39 cellular contexts compared by ENCODE assay signal in genomic region chr7:93945756-93946540, GRCh38. TPM values are rescaled to one million over a fixed set of nuclear protein-coding genes. Genes with fewer than 3 reads are reported as not detected.
DNase-seq lines count a peak whose midpoint lies in the region; ATAC-seq, FAIRE-seq and TF ChIP-seq lines count a peak whose summit lies in the region.
"Had no signal": no experiment of that assay in that cellular context is flagged by ENCODE, and none has a peak within 500 bp of the region (broad histone marks: within the 10 kb centered on the region; RNA-seq: fewer than 3 reads in every experiment).

No MANE protein-coding gene starts in this region.

- CTCF ChIA-PET in activated CD4-positive, alpha-beta T cell treated with anti-CD3 and anti-CD28 coated beads for 36 hours (lab: Charles Lee) = interaction anchor here (0.5 kb wide), 1 partner anchor 12 kb away, joined by 4 read pairs; no protein-coding TSS in a partner anchor

- TF ChIP-seq POLR2A in erythroblast (IDR thresholded peaks at IDR 0.05; ENCODE audit: low read length) = no peak

- H3K4me1 ChIP-seq in subcutaneous abdominal adipose tissue (ENCODE audit: control insufficient read depth in 5 of 5, insufficient read depth in 5 of 5, low read length in 5 of 5) = peaks cover 0 to 34% (median 0%) of the 10 kb centered on the region in 5 donors
- H3K4me1 ChIP-seq: colonic mucosa had no signal

- peak overlapping the region; percentile 83 for H3K27ac ChIP-seq in subcutaneous abdominal adipose tissue (ENCODE audit: low read depth, low read length)
- H3K27ac ChIP-seq: cardiac muscle cell, colonic mucosa, epithelial cell of prostate had no signal

- POLR2A ChIA-PET in activated CD4-positive, alpha-beta T cell treated with anti-CD3 and anti-CD28 coated beads for 36 hours (lab: Charles Lee) = no interaction called here

- DNase-seq in activated CD4-positive, alpha-beta T cell treated with anti-CD3 and anti-CD28 coated beads, Interleukin-2, amount 10 ng/mL, durations not matched to agents 24 days and 14 days = peak; percentile 10
- no peak for DNase-seq in activated CD4-positive, alpha-beta T cell treated with anti-CD3 and anti-CD28 coated beads for 36 hours
- peak; percentile 32 for DNase-seq in OCI-M2 (lab: John Stamatoyannopoulos, UW; ENCODE audit: unreplicated experiment)
- peak; percentile 30 to 76 for DNase-seq in erythroblast (lab: John Stamatoyannopoulos, UW)
- no peak for DNase-seq in urothelium cell line (ENCODE audit: low spot score)
- DNase-seq in NCI-H446 (lab: John Stamatoyannopoulos, UW) = no peak
- DNase-seq: 8988T; activated CD4-positive, alpha-beta T cell treated with anti-CD3 and anti-CD28 coated beads for 1 hour; activated CD8-positive, alpha-beta memory T cell treated with anti-CD3 and anti-CD28 coated beads, Interleukin-2, amount 50 U/mL, for 48 hours; activated CD8-positive, alpha-beta T cell treated with anti-CD3 and anti-CD28 coated beads for 36 hours; activated naive CD4-positive, alpha-beta T cell treated with anti-CD3 and anti-CD28 coated beads, Interleukin-2, amount 50 U/mL, for 16 hours; CD4-positive, alpha-beta memory T cell; colonic mucosa; effector CD8-positive, alpha-beta T cell; EL; glutamatergic neuron; HFFc6; mucosa of descending colon; NCI-H1092 treated with DMSO at 0.1 percent for 48 hours; NCI-H1694 treated with DMSO at 0.1 percent for 48 hours; NCI-H2171 treated with DMSO at 0.1 percent for 48 hours; NCI-H510A treated with DMSO at 0.1 percent for 48 hours; stimulated activated naive B cell treated with anti-CD40 and anti-IgM and Interleukin-4, amounts not matched to agents 10 μg/mL and 1 μg/mL and 100 μg/mL, for 72 hours; T-helper 17 cell; upper lobe of left lung had no signal

- no peaks in the 10 kb centered on the region for H3K9me3 ChIP-seq in subcutaneous abdominal adipose tissue (ENCODE audit: control insufficient read depth in 5 of 5, low read length in 5 of 5)
- H3K9me3 ChIP-seq: colonic mucosa, mucosa of descending colon, upper lobe of left lung had no signal

- H3K4me1 Mint-ChIP-seq in activated CD4-positive, alpha-beta T cell treated with anti-CD3 and anti-CD28 coated beads, Interleukin-2, amount 10 ng/mL, durations not matched to agents 24 days and 14 days = no peaks in the 10 kb centered on the region
- no peaks in the 10 kb centered on the region for H3K4me1 Mint-ChIP-seq in activated CD4-positive, alpha-beta T cell treated with anti-CD3 and anti-CD28 coated beads for 36 hours
- H3K4me1 Mint-ChIP-seq: activated T-helper 17 cell treated with anti-CD3 and anti-CD28 coated beads, Interleukin-2, amount 50 U/mL, for 72 hours; CD4-positive, alpha-beta memory T cell; nephron had no signal

- H3K9ac ChIP-seq in subcutaneous abdominal adipose tissue (ENCODE audit: low read length in 5 of 5) = no peak overlapping the region

- H3K27me3 Mint-ChIP-seq in activated CD4-positive, alpha-beta T cell treated with anti-CD3 and anti-CD28 coated beads, Interleukin-2, amount 10 ng/mL, durations not matched to agents 24 days and 14 days = peaks cover 4% of the 10 kb centered on the region
- H3K27me3 Mint-ChIP-seq in activated CD4-positive, alpha-beta T cell treated with anti-CD3 and anti-CD28 coated beads for 36 hours = peaks cover 8% of the 10 kb centered on the region
- H3K27me3 Mint-ChIP-seq: IgD-negative memory B cell, T-helper 17 cell had no signal

- H3K27me3 ChIP-seq in subcutaneous abdominal adipose tissue (ENCODE audit: control insufficient read depth in 5 of 5, insufficient read depth in 4 of 5, low read length in 5 of 5) = no peaks in the 10 kb centered on the region
- H3K27me3 ChIP-seq: cardiac muscle cell, colonic mucosa, upper lobe of left lung had no signal

- H3K4me3 Mint-ChIP-seq in activated CD4-positive, alpha-beta T cell treated with anti-CD3 and anti-CD28 coated beads, Interleukin-2, amount 10 ng/mL, durations not matched to agents 24 days and 14 days = no peak overlapping the region
- no peak overlapping the region for H3K4me3 Mint-ChIP-seq in activated CD4-positive, alpha-beta T cell treated with anti-CD3 and anti-CD28 coated beads for 36 hours
- H3K4me3 Mint-ChIP-seq: activated CD8-positive, alpha-beta T cell treated with anti-CD3 and anti-CD28 coated beads for 36 hours; activated T-helper 17 cell treated with anti-CD3 and anti-CD28 coated beads, Interleukin-2, amount 50 U/mL, for 72 hours; CD4-positive, alpha-beta memory T cell; HFFc6; IgD-negative memory B cell; nephron; stimulated activated naive B cell treated with anti-CD40 and anti-IgM and Interleukin-4, amounts not matched to agents 10 μg/mL and 1 μg/mL and 100 μg/mL, for 72 hours; T-helper 17 cell had no signal

- no peak for FAIRE-seq in urothelium cell line (lab: Jason Lieb, UNC)
- FAIRE-seq: GM12878, H1, islet of Langerhans had no signal

- H3K27ac Mint-ChIP-seq in activated CD4-positive, alpha-beta T cell treated with anti-CD3 and anti-CD28 coated beads, Interleukin-2, amount 10 ng/mL, durations not matched to agents 24 days and 14 days = no peak overlapping the region
- H3K27ac Mint-ChIP-seq in activated CD4-positive, alpha-beta T cell treated with anti-CD3 and anti-CD28 coated beads for 36 hours = no peak overlapping the region
- H3K27ac Mint-ChIP-seq: activated CD8-positive, alpha-beta T cell treated with anti-CD3 and anti-CD28 coated beads for 36 hours; activated T-helper 17 cell treated with anti-CD3 and anti-CD28 coated beads, Interleukin-2, amount 50 U/mL, for 72 hours; CD4-positive, alpha-beta memory T cell; HFFc6; IgD-negative memory B cell; nephron; stimulated activated naive B cell treated with anti-CD40 and anti-IgM and Interleukin-4, amounts not matched to agents 10 μg/mL and 1 μg/mL and 100 μg/mL, for 72 hours; T-helper 17 cell had no signal

- intact Hi-C loops in activated CD4-positive, alpha-beta T cell treated with anti-CD3 and anti-CD28 coated beads, Interleukin-2, amount 10 ng/mL, durations not matched to agents 24 days and 14 days (cut with micrococcal nuclease) = no loop called here
- intact Hi-C loops in activated CD4-positive, alpha-beta T cell treated with anti-CD3 and anti-CD28 coated beads for 36 hours (cut with DNase I, micrococcal nuclease) = no loop called here

- no peaks in the 10 kb centered on the region for H3K9me3 Mint-ChIP-seq in activated CD4-positive, alpha-beta T cell treated with anti-CD3 and anti-CD28 coated beads, Interleukin-2, amount 10 ng/mL, durations not matched to agents 24 days and 14 days
- H3K9me3 Mint-ChIP-seq in activated CD4-positive, alpha-beta T cell treated with anti-CD3 and anti-CD28 coated beads for 36 hours (ENCODE audit: low read depth) = no peaks in the 10 kb centered on the region
- H3K9me3 Mint-ChIP-seq: activated CD8-positive, alpha-beta T cell treated with anti-CD3 and anti-CD28 coated beads for 36 hours; activated T-helper 17 cell treated with anti-CD3 and anti-CD28 coated beads, Interleukin-2, amount 50 U/mL, for 72 hours; CD4-positive, alpha-beta memory T cell; HFFc6; nephron; stimulated activated naive B cell treated with anti-CD40 and anti-IgM and Interleukin-4, amounts not matched to agents 10 μg/mL and 1 μg/mL and 100 μg/mL, for 72 hours had no signal

- H3K4me3 ChIP-seq in subcutaneous abdominal adipose tissue (ENCODE audit: low read depth in 1 of 5, low read length in 5 of 5) = no peak overlapping the region
- H3K4me3 ChIP-seq: cardiac muscle cell, colonic mucosa, GM12878, mucosa of descending colon, upper lobe of left lung had no signal

- no peak for ATAC-seq in activated CD4-positive, alpha-beta T cell treated with anti-CD3 and anti-CD28 coated beads for 36 hours
- ATAC-seq in HG03460 (IDR thresholded peaks at IDR 0.05; ENCODE audit: unreplicated experiment) = no peak
- ATAC-seq: activated CD8-positive, alpha-beta T cell treated with anti-CD3 and anti-CD28 coated beads for 36 hours; activated T-helper 17 cell treated with anti-CD3 and anti-CD28 coated beads, Interleukin-2, amount 50 U/mL, for 72 hours; GM12878; mucosa of descending colon; stimulated activated naive B cell treated with anti-CD40 and anti-IgM and Interleukin-4, amounts not matched to agents 10 μg/mL and 1 μg/mL and 100 μg/mL, for 72 hours; T-helper 17 cell had no signal

- H3K36me3 Mint-ChIP-seq in activated CD4-positive, alpha-beta T cell treated with anti-CD3 and anti-CD28 coated beads, Interleukin-2, amount 10 ng/mL, durations not matched to agents 24 days and 14 days (ENCODE audit: low read depth) = no peaks in the 10 kb centered on the region
- no peaks in the 10 kb centered on the region for H3K36me3 Mint-ChIP-seq in activated CD4-positive, alpha-beta T cell treated with anti-CD3 and anti-CD28 coated beads for 36 hours (ENCODE audit: low read depth)
- H3K36me3 Mint-ChIP-seq: CD4-positive, alpha-beta memory T cell; IgD-negative memory B cell; stimulated activated naive B cell treated with anti-CD40 and anti-IgM and Interleukin-4, amounts not matched to agents 10 μg/mL and 1 μg/mL and 100 μg/mL, for 72 hours had no signal

- H3K36me3 ChIP-seq in subcutaneous abdominal adipose tissue (ENCODE audit: control insufficient read depth in 5 of 5, insufficient read depth in 5 of 5, low read length in 5 of 5) = no peaks in the 10 kb centered on the region
- H3K36me3 ChIP-seq: cardiac muscle cell, colonic mucosa, upper lobe of left lung had no signal

RNA-seq across cellular contexts. Expression of gene GNG11, which starts 24.4 kb away (rescaled TPM):
- total RNA-seq in activated CD4-positive, alpha-beta T cell treated with anti-CD3 and anti-CD28 coated beads, Interleukin-2, amount 10 ng/mL, durations not matched to agents 24 days and 14 days = not detected in 2 replicates
- total RNA-seq in activated CD4-positive, alpha-beta T cell treated with anti-CD3 and anti-CD28 coated beads for 36 hours = not detected
- total RNA-seq: activated CD8-positive, alpha-beta T cell treated with anti-CD3 and anti-CD28 coated beads for 36 hours; activated T-helper 17 cell treated with anti-CD3 and anti-CD28 coated beads, Interleukin-2, amount 50 U/mL, for 72 hours; CD4-positive, alpha-beta memory T cell had no signal

RNA-seq across cellular contexts. Expression of gene GNGT1, which starts 39.6 kb away (rescaled TPM):
- not detected in 2 replicates for total RNA-seq in activated CD4-positive, alpha-beta T cell treated with anti-CD3 and anti-CD28 coated beads, Interleukin-2, amount 10 ng/mL, durations not matched to agents 24 days and 14 days
- not detected for total RNA-seq in activated CD4-positive, alpha-beta T cell treated with anti-CD3 and anti-CD28 coated beads for 36 hours
- total RNA-seq: activated CD8-positive, alpha-beta T cell treated with anti-CD3 and anti-CD28 coated beads for 36 hours; activated T-helper 17 cell treated with anti-CD3 and anti-CD28 coated beads, Interleukin-2, amount 50 U/mL, for 72 hours; cardiac muscle cell; CD4-positive, alpha-beta memory T cell; colonic mucosa; GM12878; HFFc6; liver; mucosa of descending colon; osteoblast; pulmonary artery endothelial cell; skeletal muscle tissue; T-helper 17 cell; upper lobe of left lung had no signal

RNA-seq across cellular contexts. Expression of gene TFPI2, which starts 55.4 kb away (rescaled TPM):
- total RNA-seq in activated CD4-positive, alpha-beta T cell treated with anti-CD3 and anti-CD28 coated beads, Interleukin-2, amount 10 ng/mL, durations not matched to agents 24 days and 14 days = not detected in 2 replicates
- total RNA-seq in activated CD4-positive, alpha-beta T cell treated with anti-CD3 and anti-CD28 coated beads for 36 hours = not detected
- total RNA-seq: activated CD8-positive, alpha-beta T cell treated with anti-CD3 and anti-CD28 coated beads for 36 hours; CD4-positive, alpha-beta memory T cell had no signal

RNA-seq across cellular contexts. Expression of gene BET1, which starts 58.2 kb away (rescaled TPM):
- 19.1 and 20.0 TPM in 2 replicates for total RNA-seq in activated CD4-positive, alpha-beta T cell treated with anti-CD3 and anti-CD28 coated beads, Interleukin-2, amount 10 ng/mL, durations not matched to agents 24 days and 14 days
- total RNA-seq in activated CD4-positive, alpha-beta T cell treated with anti-CD3 and anti-CD28 coated beads for 36 hours = 10 to 100 TPM; 16.9 to 19.8 TPM

Comparison
In these comparisons a context has a peak if more than half of its experiments do, and no peak if none do; other contexts are left out.
1. DNase-seq: peak in activated CD4-positive, alpha-beta T cell treated with anti-CD3 and anti-CD28 coated beads, Interleukin-2, amount 10 ng/mL, durations not matched to agents 24 days and 14 days (single experiment), OCI-M2 (single experiment) and erythroblast (2 of 2); none in activated CD4-positive, alpha-beta T cell treated with anti-CD3 and anti-CD28 coated beads for 36 hours (single experiment), urothelium cell line (single experiment) and NCI-H446 (0 of 2).